Comparison of ENCODE assay signal across 24 cellular contexts in the genomic region with DNA sequence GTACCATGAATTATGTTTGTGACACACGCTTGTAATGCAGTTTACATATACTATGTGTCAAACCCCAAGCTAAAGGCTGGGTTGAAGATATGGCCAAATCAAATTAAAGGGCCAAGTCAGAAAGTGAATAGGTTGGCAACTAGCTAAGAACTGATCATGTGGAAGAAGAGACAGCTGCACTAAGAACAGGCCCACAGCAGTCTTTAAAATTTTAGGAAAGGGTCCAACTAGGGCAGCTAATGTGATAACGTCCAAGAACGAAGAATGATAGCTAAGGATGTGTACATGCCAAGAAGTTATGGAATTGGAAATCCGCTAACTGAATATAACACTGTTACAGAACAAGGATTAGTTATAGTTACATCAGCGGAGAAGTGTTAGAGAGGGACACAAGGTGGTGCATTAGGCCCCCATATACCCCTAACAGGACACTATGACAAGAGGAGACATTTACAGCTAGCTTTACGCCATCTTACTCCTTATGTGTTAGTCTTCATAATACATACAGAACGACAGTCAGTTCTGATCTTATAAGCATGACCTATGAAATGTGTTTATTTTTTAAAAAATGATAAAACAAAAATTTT.
"Had no signal": no experiment of that assay in that cellular context is flagged by ENCODE, and none has a peak within 500 bp of the region (broad histone marks: within the 10 kb centered on the region; RNA-seq: fewer than 3 reads in every experiment).

No MANE protein-coding gene starts in this region.

- H3K36me3 ChIP-seq: esophagus muscularis mucosa, gastroesophageal sphincter, heart left ventricle, left lung, lower lobe of right lung had no signal

- H3K4me1 ChIP-seq: esophagus muscularis mucosa, gastroesophageal sphincter, heart left ventricle, left lung, lower lobe of right lung had no signal

- H3K79me2 ChIP-seq: hepatocyte had no signal

- H3K4me3 Mint-ChIP-seq: mesothelial cell of epicardium, naive B cell had no signal

- H3K9me3 Mint-ChIP-seq: mesothelial cell of epicardium, naive B cell had no signal

- H3K9me3 ChIP-seq: esophagus muscularis mucosa, gastroesophageal sphincter, heart left ventricle, left lung, lower lobe of right lung, mucosa of descending colon had no signal

- DNase-seq: dermis blood vessel endothelial cell; dorsolateral prefrontal cortex; effector CD4-positive, alpha-beta T cell; effector memory CD4-positive, alpha-beta T cell; foreskin keratinocyte; heart left ventricle; hypothalamus; left cardiac atrium; left lung; left ventricle myocardium superior; lower lobe of right lung; mesenchymal stem cell; mucosa of descending colon; naive B cell had no signal

- H3K4me2 ChIP-seq: hepatocyte had no signal

- H3K27ac Mint-ChIP-seq: mesothelial cell of epicardium had no signal

- H3K36me3 Mint-ChIP-seq: mesothelial cell of epicardium, naive B cell had no signal

- ATAC-seq: foreskin keratinocyte, gastroesophageal sphincter, heart left ventricle, left cardiac atrium, left lung, left ventricle myocardium superior, lower lobe of right lung, mucosa of descending colon had no signal

- H3K4me3 ChIP-seq: coronary artery, dorsolateral prefrontal cortex, esophagus muscularis mucosa, gastroesophageal sphincter, heart left ventricle, hepatocyte, left lung, lower lobe of right lung, mucosa of descending colon had no signal

- H3K27me3 ChIP-seq: dorsolateral prefrontal cortex, esophagus muscularis mucosa, gastroesophageal sphincter, heart left ventricle, hepatocyte, left lung had no signal

- H2AFZ ChIP-seq: hepatocyte had no signal

- H3K27ac ChIP-seq: coronary artery, dorsolateral prefrontal cortex, esophagus muscularis mucosa, foreskin keratinocyte, gastroesophageal sphincter, heart left ventricle, hepatocyte, left lung, lower lobe of right lung had no signal

- FAIRE-seq: colon, endothelial cell of umbilical vein, frontal cortex, islet of Langerhans, keratinocyte had no signal
